Comparison of ENCODE assay signal across 1 cellular context in genomic region chr16:12901597-12902436, GRCh38.
A peak's percentile ranks its signal among the peaks of the same experiment; 100 is the strongest.
TF ChIP-seq lines count a peak whose summit lies in the region.

SHISA9 (plus strand) TSS chr16:12901598.

TF ChIP-seq in WTC11, 78 proteins besides CTCF, POLR2A, EP300 and RAD21 (continued from another document):
- TF ChIP-seq HMGXB4 (CRISPR knock-in tag; IDR thresholded peaks at IDR 0.05) (peak; percentile 63; the same call in 1 of the 2 replicates), E2F5 (CRISPR knock-in tag; IDR thresholded peaks at IDR 0.05) (0 out of 2 replicates have a peak, but pooled peaks have one; percentile 22)
- TF ChIP-seq, protein P1, sequence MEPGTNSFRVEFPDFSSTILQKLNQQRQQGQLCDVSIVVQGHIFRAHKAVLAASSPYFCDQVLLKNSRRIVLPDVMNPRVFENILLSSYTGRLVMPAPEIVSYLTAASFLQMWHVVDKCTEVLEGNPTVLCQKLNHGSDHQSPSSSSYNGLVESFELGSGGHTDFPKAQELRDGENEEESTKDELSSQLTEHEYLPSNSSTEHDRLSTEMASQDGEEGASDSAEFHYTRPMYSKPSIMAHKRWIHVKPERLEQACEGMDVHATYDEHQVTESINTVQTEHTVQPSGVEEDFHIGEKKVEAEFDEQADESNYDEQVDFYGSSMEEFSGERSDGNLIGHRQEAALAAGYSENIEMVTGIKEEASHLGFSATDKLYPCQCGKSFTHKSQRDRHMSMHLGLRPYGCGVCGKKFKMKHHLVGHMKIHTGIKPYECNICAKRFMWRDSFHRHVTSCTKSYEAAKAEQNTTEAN (CRISPR knock-in tag; IDR thresholded peaks at IDR 0.05), result 0 out of 2 replicates have a peak, but pooled peaks have one; percentile 10
